ENCODE assay signal across 8 cellular contexts in the genomic region with DNA sequence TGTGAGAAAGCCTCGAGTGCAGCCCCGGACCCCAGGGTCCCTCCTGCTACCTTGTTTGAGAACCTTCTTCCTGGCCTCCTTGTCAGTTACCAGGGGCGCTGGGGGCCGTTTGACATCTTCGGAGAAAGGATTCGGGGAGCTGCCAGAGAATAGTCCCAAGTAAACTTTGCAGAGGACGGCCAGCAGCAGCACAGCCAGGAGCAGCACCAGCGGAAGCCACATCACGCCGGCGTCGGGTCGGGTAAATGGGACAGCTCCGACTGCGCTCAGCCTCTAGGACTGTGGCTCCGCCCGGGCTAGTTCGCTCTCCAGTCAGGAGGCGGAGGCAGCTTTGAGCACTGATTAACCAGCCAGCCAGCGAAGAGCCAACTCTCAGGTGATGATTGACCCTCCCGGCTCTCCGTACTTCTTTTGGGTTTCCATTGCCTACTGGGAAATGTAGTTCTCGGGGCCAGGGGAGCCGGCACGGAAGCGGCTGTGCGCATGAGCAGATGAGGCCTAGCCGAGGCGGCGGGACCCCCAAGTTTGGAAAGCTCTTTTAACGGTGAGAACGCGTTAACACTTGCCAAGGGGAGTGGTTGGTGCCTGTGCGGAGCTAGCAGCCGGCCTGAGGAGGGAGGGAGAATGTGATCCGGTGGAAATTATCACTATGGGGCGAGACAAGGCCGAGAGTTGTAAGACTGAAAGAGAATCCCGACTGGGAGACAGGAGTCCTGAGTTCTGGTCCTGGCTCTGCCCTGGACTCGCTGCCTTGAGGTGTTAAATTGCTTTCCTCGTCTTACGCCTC. TPM values are rescaled to one million over a fixed set of nuclear protein-coding genes. Genes with fewer than 3 reads are reported as not detected.
DNase-seq lines count a peak whose midpoint lies in the region; ATAC-seq, FAIRE-seq and TF ChIP-seq lines count a peak whose summit lies in the region.

ELMOD3 (plus strand) TSS at position 484 of the 787 bp plus-strand sequence. CDS start 2,430 bp downstream, outside the sequence.
RETSAT (minus strand) TSS at position 243 of the 787 bp plus-strand sequence; CDS start at position 222, 21 bp downstream.

- peaks cover 0 to 4% (median 0%) of the 10 kb centered on the region in 4 donors for H3K9me3 ChIP-seq in pancreas
- H3K9me3 ChIP-seq in tibial artery = no peaks in the 10 kb centered on the region

- 0% methylated on average over 41 to 42 of the region's 42 CpGs for WGBS in pancreas, 2 donors

- no peaks in the 10 kb centered on the region for H3K27me3 Mint-ChIP-seq in activated naive CD8-positive, alpha-beta T cell treated with anti-CD3 and anti-CD28 coated beads, Interleukin-2, amount 50 U/mL, for 24 hours

- peaks cover 35% of the 10 kb centered on the region for H3K4me1 Mint-ChIP-seq in activated naive CD8-positive, alpha-beta T cell treated with anti-CD3 and anti-CD28 coated beads, Interleukin-2, amount 50 U/mL, for 24 hours

- peaks cover 30% of the 10 kb centered on the region for H3K36me3 Mint-ChIP-seq in activated naive CD8-positive, alpha-beta T cell treated with anti-CD3 and anti-CD28 coated beads, Interleukin-2, amount 50 U/mL, for 24 hours (ENCODE audit: low read depth)

- intact Hi-C loops in Right ventricle myocardium superior (cut with DNase I) (no loop called here), pancreas (cut with DNase I) (no loop called here), tibial artery (cut with DNase I; ENCODE audit: low total_unique reads) (loop anchor here (1.0 kb wide), 1 partner anchor 26 kb away; no protein-coding TSS in a partner anchor)

- DNase-seq in GM12865 (ENCODE audit: low read depth) (peak; percentile 100), NCI-H1417 treated with DMSO at 0.1 percent for 48 hours (lab: John Stamatoyannopoulos, UW) (peak; percentile 70), SW480 (ENCODE audit: low spot score) (peak; percentile 100), Right ventricle myocardium superior (peak; percentile 97), pancreas (peak; percentile 90 to 99 (median 98)), tibial artery (peak; percentile 99)
- DNase-seq in activated naive CD8-positive, alpha-beta T cell treated with anti-CD3 and anti-CD28 coated beads, Interleukin-2, amount 50 U/mL, for 24 hours = peak; percentile 94

- FAIRE-seq in pancreas (lab: Jason Lieb, UNC) = peak; percentile 60

- H3K4me1 ChIP-seq in pancreas = peaks cover 3 to 9% (median 5%) of the 10 kb centered on the region in 3 donors
- peaks cover 0 to 38% (median 29%) of the 10 kb centered on the region in 4 donors for H3K4me1 ChIP-seq in tibial artery

- TF ChIP-seq CTCF in GM12865 (IDR thresholded peaks at IDR 0.05; ENCODE audit: insufficient read depth, low read depth, low read length, missing control alignments) (no peak), pancreas (IDR thresholded peaks at IDR 0.05) (no peak), tibial artery (IDR thresholded peaks at IDR 0.05) (peak in 1 of 2 experiments; percentile 15)

- H3K27ac Mint-ChIP-seq in activated naive CD8-positive, alpha-beta T cell treated with anti-CD3 and anti-CD28 coated beads, Interleukin-2, amount 50 U/mL, for 24 hours = peak within 1 kb of the TSS; percentile 89

- no peaks in the 10 kb centered on the region for H3K27me3 ChIP-seq in pancreas
- H3K27me3 ChIP-seq in tibial artery = no peaks in the 10 kb centered on the region

- peak within 1 kb of the TSS; percentile 63 to 84 (median 78) for H3K27ac ChIP-seq in pancreas
- peak within 1 kb of the TSS; percentile 86 to 92 for H3K27ac ChIP-seq in tibial artery

- ATAC-seq in HG02763 (IDR thresholded peaks at IDR 0.05; ENCODE audit: unreplicated experiment) (peak; percentile 96), Right ventricle myocardium superior (ENCODE audit: poor library complexity) (peak; percentile 97), pancreas (peak; percentile 97 to 99 (median 97))
- ATAC-seq in activated naive CD8-positive, alpha-beta T cell treated with anti-CD3 and anti-CD28 coated beads, Interleukin-2, amount 50 U/mL, for 24 hours = peak; percentile 99

- H3K36me3 ChIP-seq in pancreas (peaks cover 0 to 17% (median 0%) of the 10 kb centered on the region in 3 donors), tibial artery (peaks cover 21 to 38% (median 37%) of the 10 kb centered on the region in 3 donors)

- peak within 1 kb of the TSS; percentile 86 for H3K4me3 ChIP-seq in GM12865 (ENCODE audit: low read depth, low read length)
- H3K4me3 ChIP-seq in pancreas = peak within 1 kb of the TSS; percentile 70 to 92 (median 78)
- peak within 1 kb of the TSS; percentile 62 to 80 for H3K4me3 ChIP-seq in tibial artery

- H3K9me3 Mint-ChIP-seq in activated naive CD8-positive, alpha-beta T cell treated with anti-CD3 and anti-CD28 coated beads, Interleukin-2, amount 50 U/mL, for 24 hours = no peaks in the 10 kb centered on the region

- H3K4me3 Mint-ChIP-seq in activated naive CD8-positive, alpha-beta T cell treated with anti-CD3 and anti-CD28 coated beads, Interleukin-2, amount 50 U/mL, for 24 hours = peak within 1 kb of the TSS; percentile 93

RNA-seq across cellular contexts. Expression of gene ELMOD3, which starts in this region (rescaled TPM):
- 9.0 TPM for total RNA-seq in Right ventricle myocardium superior
- 10 to 100 TPM in 1 of 6 donors, 1 to 10 TPM in 5; 3.9 to 10.5 (median 6.6) TPM for total RNA-seq in pancreas
- polyA plus RNA-seq in pancreas = 10 to 100 TPM; 21.1 to 22.9 TPM

RNA-seq across cellular contexts. Expression of gene RETSAT, which starts in this region (rescaled TPM):
- total RNA-seq in Right ventricle myocardium superior (39.8 TPM), pancreas (10 to 100 TPM; 24.9 to 48.3 (median 35.0) TPM)
- 10 to 100 TPM; 20.7 to 22.1 TPM for polyA plus RNA-seq in pancreas

Comparison
In these comparisons a context has a peak if more than half of its experiments do, and no peak if none do; other contexts are left out.
1. Peak in every context shown above with its lines: DNase-seq, ATAC-seq, H3K4me3 ChIP-seq and H3K27ac ChIP-seq.